ENCODE assay signal across 14 cellular contexts in genomic region chr12:57733928-57734327, GRCh38. TPM values are rescaled to one million over a fixed set of nuclear protein-coding genes. Genes with fewer than 3 reads are reported as not detected.
DNase-seq lines count a peak whose midpoint lies in the region; ATAC-seq, FAIRE-seq and TF ChIP-seq lines count a peak whose summit lies in the region.
"Had no signal": no experiment of that assay in that cellular context is flagged by ENCODE, and none has a peak within 500 bp of the region (broad histone marks: within the 10 kb centered on the region; RNA-seq: fewer than 3 reads in every experiment).

No MANE protein-coding gene starts in this region.

- POLR2A ChIA-PET in CD8-positive, alpha-beta memory T cell (lab: Charles Lee) = no interaction called here
- POLR2A ChIA-PET in endothelial cell of umbilical vein (lab: Charles Lee) = interaction anchor here (0.6 kb wide), 1 partner anchor 488 kb away, joined by 4 read pairs; no protein-coding TSS in a partner anchor
- POLR2A ChIA-PET in WTC11 (lab: Charles Lee) = no interaction called here

- no peaks in the 10 kb centered on the region for H3K79me2 ChIP-seq in endothelial cell of umbilical vein (ENCODE audit: control insufficient read depth, insufficient read depth, low read length)

- FAIRE-seq in endothelial cell of umbilical vein (lab: Jason Lieb, UNC) = no peak
- FAIRE-seq: A549, GM12891 had no signal

- no peaks in the 10 kb centered on the region for H3K27me3 Mint-ChIP-seq in CD4-positive, CD25-positive, alpha-beta regulatory T cell
- peaks cover 0 to 2% of the 10 kb centered on the region in 2 donors for H3K27me3 Mint-ChIP-seq in CD8-positive, alpha-beta memory T cell
- H3K27me3 Mint-ChIP-seq in WTC11 (ENCODE audit: low read depth) = peaks cover 95% of the 10 kb centered on the region

- no peak overlapping the region for H3K9ac ChIP-seq in endothelial cell of umbilical vein (replicated peaks; ENCODE audit: extremely low read depth, insufficient read depth, low read length)

- no peaks in the 10 kb centered on the region for H3K9me1 ChIP-seq in endothelial cell of umbilical vein (replicated peaks; ENCODE audit: control insufficient read depth, extremely low read depth, insufficient read depth, low read length)

- H3K9me3 Mint-ChIP-seq in CD4-positive, CD25-positive, alpha-beta regulatory T cell = no peaks in the 10 kb centered on the region
- no peaks in the 10 kb centered on the region for H3K9me3 Mint-ChIP-seq in CD8-positive, alpha-beta memory T cell
- no peaks in the 10 kb centered on the region for H3K9me3 Mint-ChIP-seq in WTC11
- H3K9me3 Mint-ChIP-seq: H9 had no signal

- no peaks in the 10 kb centered on the region for H3K9me3 ChIP-seq in CD4-positive, CD25-positive, alpha-beta regulatory T cell (ENCODE audit: control insufficient read depth in 2 of 2, low read length in 2 of 2)
- no peaks in the 10 kb centered on the region for H3K9me3 ChIP-seq in CD8-positive, alpha-beta memory T cell (ENCODE audit: low read length)
- H3K9me3 ChIP-seq in endothelial cell of umbilical vein (replicated peaks; ENCODE audit: control insufficient read depth, insufficient read depth, low read length) (no peaks in the 10 kb centered on the region), neutrophil (no peaks in the 10 kb centered on the region)
- H3K9me3 ChIP-seq: A549 had no signal

- H3K4me1 ChIP-seq in CD4-positive, CD25-positive, alpha-beta regulatory T cell (ENCODE audit: control insufficient read depth, insufficient read depth, low read length, poor library complexity, severe bottlenecking) = peaks cover 5% of the 10 kb centered on the region
- peaks cover 3% of the 10 kb centered on the region for H3K4me1 ChIP-seq in CD8-positive, alpha-beta memory T cell (ENCODE audit: insufficient read depth, low read length)
- no peaks in the 10 kb centered on the region for H3K4me1 ChIP-seq in endothelial cell of umbilical vein (ENCODE audit: control insufficient read depth, extremely low read depth, insufficient read depth, low read length)
- peaks cover under 1 to 1% of the 10 kb centered on the region in 2 experiments for H3K4me1 ChIP-seq in neutrophil (ENCODE audit: control insufficient read depth in 1 of 2, insufficient read depth in 1 of 2, low read depth in 1 of 2, low read length in 1 of 2)

- dilution Hi-C loops in endothelial cell of umbilical vein (cut with MboI; ENCODE audit: extremely low pct_ligation_motif_present, low sequenced_read_pairs) = no loop called here

- H4K20me1 ChIP-seq in endothelial cell of umbilical vein (replicated peaks; ENCODE audit: control insufficient read depth, extremely low read depth, insufficient read depth, low read length) = no peaks in the 10 kb centered on the region

- H3K36me3 Mint-ChIP-seq in CD4-positive, CD25-positive, alpha-beta regulatory T cell = peaks cover 49% of the 10 kb centered on the region
- H3K36me3 Mint-ChIP-seq in CD8-positive, alpha-beta memory T cell = peaks cover 7 to 78% (median 12%) of the 10 kb centered on the region in 3 donors
- no peaks in the 10 kb centered on the region for H3K36me3 Mint-ChIP-seq in WTC11

- intact Hi-C loops in endothelial cell of umbilical vein (cut with micrococcal nuclease) = no loop called here

- H3K4me1 Mint-ChIP-seq in CD4-positive, CD25-positive, alpha-beta regulatory T cell = peaks cover 0 to 19% (median 12%) of the 10 kb centered on the region in 4 donors
- peaks cover 17 to 25% (median 17%) of the 10 kb centered on the region in 3 donors for H3K4me1 Mint-ChIP-seq in CD8-positive, alpha-beta memory T cell
- H3K4me1 Mint-ChIP-seq in WTC11 = peaks cover 19% of the 10 kb centered on the region

- no peak for DNase-seq in CD4-positive, CD25-positive, alpha-beta regulatory T cell
- DNase-seq in CD8-positive, alpha-beta memory T cell = peak in 1 of 5 donors; percentile 37
- DNase-seq in endothelial cell of umbilical vein (ENCODE audit: low read depth, low spot score) = no peak
- no peak for DNase-seq in NCI-H2196 (lab: John Stamatoyannopoulos, UW; ENCODE audit: unreplicated experiment)
- no peak for DNase-seq in WTC11 (ENCODE audit: low spot score)
- DNase-seq in mesenteric fat pad (ENCODE audit: low spot score) = no peak
- DNase-seq: Calu3, DMS 273 treated with DMSO at 0.1 percent for 48 hours, GOT3, H9 had no signal

- BruUV-seq in endothelial cell of umbilical vein (replicated peaks; lab: Mats Ljungman, UMichigan) = no TSS peak

- no peak overlapping the region for H3K4me3 ChIP-seq in CD4-positive, CD25-positive, alpha-beta regulatory T cell (ENCODE audit: low read depth, low read length)
- no peak overlapping the region for H3K4me3 ChIP-seq in CD8-positive, alpha-beta memory T cell (ENCODE audit: low read length)
- H3K4me3 ChIP-seq in endothelial cell of umbilical vein (replicated peaks in 1 of 3; ENCODE audit: insufficient read depth in 1 of 3, low read depth in 1 of 3, low read length in 3 of 3) (no peak overlapping the region), neutrophil (ENCODE audit: low read depth in 1 of 2, low read length in 1 of 2) (no peak overlapping the region)
- H3K4me3 ChIP-seq: A549 had no signal

- ATAC-seq in CD4-positive, CD25-positive, alpha-beta regulatory T cell (ENCODE audit: low read depth in 2 of 2) = no peak
- ATAC-seq in WTC11 = no peak
- ATAC-seq: A549 had no signal

- TF ChIP-seq CTCF in endothelial cell of umbilical vein (IDR thresholded peaks at IDR 0.05; ENCODE audit: extremely low read depth in 1 of 2, insufficient read depth in 1 of 2, low read depth in 1 of 2, low read length in 2 of 2) (no peak), neutrophil (IDR thresholded peaks at IDR 0.05) (no peak), WTC11 (IDR thresholded peaks at IDR 0.05) (no peak)

- H2AFZ ChIP-seq in endothelial cell of umbilical vein (ENCODE audit: low read depth, low read length) = no peak overlapping the region

- TF ChIP-seq POLR2A in endothelial cell of umbilical vein (IDR thresholded peaks at IDR 0.05; ENCODE audit: low read depth, low read length) = no peak

- peak overlapping the region in 1 of 3 donors; percentile 76 for H3K27ac Mint-ChIP-seq in CD4-positive, CD25-positive, alpha-beta regulatory T cell
- peak overlapping the region in 7 of 8 donors; percentile 26 to 93 (median 66) for H3K27ac Mint-ChIP-seq in CD8-positive, alpha-beta memory T cell
- H3K27ac Mint-ChIP-seq in WTC11 = no peak overlapping the region
- H3K27ac Mint-ChIP-seq: H9 had no signal

- CTCF ChIA-PET in CD8-positive, alpha-beta memory T cell (lab: Charles Lee) = no interaction called here
- CTCF ChIA-PET in endothelial cell of umbilical vein (lab: Charles Lee) (interaction anchor here (2.3 to 6.1 kb wide), 2 partner anchors 8 to 23 kb away, joined by 8 to 48 read pairs; no protein-coding TSS in a partner anchor), WTC11 (lab: Charles Lee) (interaction anchor here (1.7 to 6.6 kb wide), 2 partner anchors 9 to 23 kb away, joined by 5 to 146 read pairs; no protein-coding TSS in a partner anchor)

- H3K36me3 ChIP-seq in CD4-positive, CD25-positive, alpha-beta regulatory T cell (ENCODE audit: control insufficient read depth, insufficient read depth, low read length) = peaks cover 72% of the 10 kb centered on the region
- peaks cover 60% of the 10 kb centered on the region for H3K36me3 ChIP-seq in CD8-positive, alpha-beta memory T cell (ENCODE audit: insufficient read depth, low read length)
- H3K36me3 ChIP-seq in endothelial cell of umbilical vein (ENCODE audit: control insufficient read depth in 2 of 2, extremely low read depth in 1 of 2, insufficient read depth in 2 of 2, low read length in 2 of 2) (no peaks in the 10 kb centered on the region), neutrophil (peaks cover 98% of the 10 kb centered on the region)

- H3K4me2 ChIP-seq in endothelial cell of umbilical vein (ENCODE audit: insufficient read depth, low read length) = no peak overlapping the region
- H3K4me2 ChIP-seq: A549 had no signal

- peak overlapping the region; percentile 37 for H3K27ac ChIP-seq in CD4-positive, CD25-positive, alpha-beta regulatory T cell (ENCODE audit: insufficient read depth, low read length, poor library complexity, severe bottlenecking)
- no peak overlapping the region for H3K27ac ChIP-seq in CD8-positive, alpha-beta memory T cell (ENCODE audit: low read depth, low read length)
- H3K27ac ChIP-seq in endothelial cell of umbilical vein (ENCODE audit: insufficient read depth, low read depth, low read length) = no peak overlapping the region
- peak overlapping the region; percentile 39 for H3K27ac ChIP-seq in neutrophil
- H3K27ac ChIP-seq: A549 had no signal

- no peak overlapping the region for H3K4me3 Mint-ChIP-seq in CD4-positive, CD25-positive, alpha-beta regulatory T cell
- no peak overlapping the region for H3K4me3 Mint-ChIP-seq in CD8-positive, alpha-beta memory T cell
- no peak overlapping the region for H3K4me3 Mint-ChIP-seq in WTC11
- H3K4me3 Mint-ChIP-seq: CD14-positive monocyte had no signal

- no peaks in the 10 kb centered on the region for H3K27me3 ChIP-seq in CD4-positive, CD25-positive, alpha-beta regulatory T cell (ENCODE audit: control insufficient read depth, insufficient read depth, low read length)
- H3K27me3 ChIP-seq in CD8-positive, alpha-beta memory T cell (ENCODE audit: insufficient read depth, low read length, poor library complexity, severe bottlenecking) = no peaks in the 10 kb centered on the region
- H3K27me3 ChIP-seq in endothelial cell of umbilical vein (ENCODE audit: control insufficient read depth in 2 of 2, insufficient read depth in 2 of 2, low read length in 2 of 2) = peaks cover 62 to 65% of the 10 kb centered on the region in 2 experiments
- no peaks in the 10 kb centered on the region for H3K27me3 ChIP-seq in neutrophil

RNA-seq across cellular contexts. Expression of gene AGAP2, which starts 4.6 kb away (rescaled TPM):
- 60.3 TPM for total RNA-seq in CD4-positive, CD25-positive, alpha-beta regulatory T cell
- polyA plus RNA-seq in CD4-positive, CD25-positive, alpha-beta regulatory T cell = 1 to 10 TPM; 4.4 to 7.7 (median 5.6) TPM
- 10 to 100 TPM; 29.9 to 31.7 TPM for total RNA-seq in CD8-positive, alpha-beta memory T cell
- polyA plus RNA-seq in CD8-positive, alpha-beta memory T cell = 6.4 TPM
- total RNA-seq in endothelial cell of umbilical vein (0.05 and 0.24 TPM in 2 replicates), WTC11 (2021) (2.0 to 2.7 TPM (median 2.3 TPM) in 3 replicates), mesenteric fat pad (2.1 TPM)
- polyA plus RNA-seq in endothelial cell of umbilical vein = 0.04 and 0.05 TPM in 2 replicates
- polyA plus RNA-seq in endothelial cell of umbilical vein (2011; cell fraction: cytosol; rRNA removed) = 0.04 and 0.08 TPM in 2 replicates
- polyA plus RNA-seq in endothelial cell of umbilical vein (2011; cell fraction: nucleus; rRNA removed) = 0.05 and 0.10 TPM in 2 replicates
- polyA plus RNA-seq in endothelial cell of umbilical vein (2012) = 0.14 and 0.20 TPM in 2 replicates
- 0.04 TPM in 1 of 2 replicates, not detected in the other for polyA minus RNA-seq in endothelial cell of umbilical vein
- polyA minus RNA-seq in endothelial cell of umbilical vein (2011; cell fraction: cytosol; rRNA and poly(A)+ RNA removed) = not detected
- polyA minus RNA-seq in endothelial cell of umbilical vein (2011; cell fraction: nucleus; rRNA and poly(A)+ RNA removed) = 0.14 and 0.63 TPM in 2 replicates

RNA-seq across cellular contexts. Expression of gene TSPAN31, which starts 10.9 kb away (rescaled TPM):
- 8.7 TPM for total RNA-seq in CD4-positive, CD25-positive, alpha-beta regulatory T cell
- 10 to 100 TPM; 38.4 to 48.9 (median 39.6) TPM for polyA plus RNA-seq in CD4-positive, CD25-positive, alpha-beta regulatory T cell
- total RNA-seq in CD8-positive, alpha-beta memory T cell = 10 to 100 TPM; 12.0 to 13.0 TPM
- polyA plus RNA-seq in CD8-positive, alpha-beta memory T cell = 46.9 TPM
- total RNA-seq in endothelial cell of umbilical vein (14.6 and 15.0 TPM in 2 replicates), WTC11 (2021) (9.9 to 18.6 TPM (median 18.4 TPM) in 3 replicates), mesenteric fat pad (35.0 TPM)
- 33.3 and 43.9 TPM in 2 replicates for polyA plus RNA-seq in endothelial cell of umbilical vein
- 19.8 and 19.9 TPM in 2 replicates for polyA plus RNA-seq in endothelial cell of umbilical vein (2011; cell fraction: cytosol; rRNA removed)
- 15.5 and 16.4 TPM in 2 replicates for polyA plus RNA-seq in endothelial cell of umbilical vein (2011; cell fraction: nucleus; rRNA removed)
- 25.7 and 27.8 TPM in 2 replicates for polyA plus RNA-seq in endothelial cell of umbilical vein (2012)
- 47.8 and 57.1 TPM in 2 replicates for polyA minus RNA-seq in endothelial cell of umbilical vein
- polyA minus RNA-seq in endothelial cell of umbilical vein (2011; cell fraction: cytosol; rRNA and poly(A)+ RNA removed) = 5.5 TPM
- 4.4 and 12.2 TPM in 2 replicates for polyA minus RNA-seq in endothelial cell of umbilical vein (2011; cell fraction: nucleus; rRNA and poly(A)+ RNA removed)

RNA-seq across cellular contexts. Expression of gene CDK4, which starts 18.2 kb away (rescaled TPM):
- total RNA-seq in CD4-positive, CD25-positive, alpha-beta regulatory T cell = 17.5 TPM
- 10 to 100 TPM; 62.2 to 90.3 (median 69.7) TPM for polyA plus RNA-seq in CD4-positive, CD25-positive, alpha-beta regulatory T cell
- total RNA-seq in CD8-positive, alpha-beta memory T cell = 100 to 1,000 TPM; 268 to 304 TPM
- polyA plus RNA-seq in CD8-positive, alpha-beta memory T cell = 76.0 TPM
- total RNA-seq in endothelial cell of umbilical vein (156 and 171 TPM in 2 replicates), WTC11 (2021) (125 to 152 TPM (median 145 TPM) in 3 replicates), mesenteric fat pad (87.0 TPM)
- polyA plus RNA-seq in endothelial cell of umbilical vein = 300 and 332 TPM in 2 replicates
- 337 and 366 TPM in 2 replicates for polyA plus RNA-seq in endothelial cell of umbilical vein (2011; cell fraction: cytosol; rRNA removed)
- 173 and 189 TPM in 2 replicates for polyA plus RNA-seq in endothelial cell of umbilical vein (2011; cell fraction: nucleus; rRNA removed)
- polyA plus RNA-seq in endothelial cell of umbilical vein (2012) = 197 and 206 TPM in 2 replicates
- 184 and 194 TPM in 2 replicates for polyA minus RNA-seq in endothelial cell of umbilical vein
- polyA minus RNA-seq in endothelial cell of umbilical vein (2011; cell fraction: cytosol; rRNA and poly(A)+ RNA removed) = 130 TPM
- polyA minus RNA-seq in endothelial cell of umbilical vein (2011; cell fraction: nucleus; rRNA and poly(A)+ RNA removed) = 54.8 and 62.4 TPM in 2 replicates

RNA-seq across cellular contexts. Expression of gene MARCHF9, which starts 21.0 kb away (rescaled TPM):
- 35.4 TPM for total RNA-seq in CD4-positive, CD25-positive, alpha-beta regulatory T cell
- 1 to 10 TPM; 2.2 to 4.5 (median 3.8) TPM for polyA plus RNA-seq in CD4-positive, CD25-positive, alpha-beta regulatory T cell
- total RNA-seq in CD8-positive, alpha-beta memory T cell = 10 to 100 TPM; 26.3 to 27.2 TPM
- 5.7 TPM for polyA plus RNA-seq in CD8-positive, alpha-beta memory T cell
- total RNA-seq in endothelial cell of umbilical vein (3.0 and 4.6 TPM in 2 replicates), WTC11 (2021) (6.2 to 9.6 TPM (median 9.2 TPM) in 3 replicates), mesenteric fat pad (11.3 TPM)
- polyA plus RNA-seq in endothelial cell of umbilical vein = 4.8 and 5.8 TPM in 2 replicates
- polyA plus RNA-seq in endothelial cell of umbilical vein (2011; cell fraction: cytosol; rRNA removed) = 1.6 and 3.7 TPM in 2 replicates
- 4.8 and 5.4 TPM in 2 replicates for polyA plus RNA-seq in endothelial cell of umbilical vein (2011; cell fraction: nucleus; rRNA removed)
- polyA plus RNA-seq in endothelial cell of umbilical vein (2012) = 3.2 and 4.0 TPM in 2 replicates
- 2.8 and 4.2 TPM in 2 replicates for polyA minus RNA-seq in endothelial cell of umbilical vein
- polyA minus RNA-seq in endothelial cell of umbilical vein (2011; cell fraction: cytosol; rRNA and poly(A)+ RNA removed) = 7.7 TPM
- 0.72 and 1.2 TPM in 2 replicates for polyA minus RNA-seq in endothelial cell of umbilical vein (2011; cell fraction: nucleus; rRNA and poly(A)+ RNA removed)

RNA-seq across cellular contexts. Expression of gene CYP27B1, which starts 33.0 kb away (rescaled TPM):
- total RNA-seq in CD4-positive, CD25-positive, alpha-beta regulatory T cell = not detected
- under 1 TPM in 2 of 4 donors, not detected in 2; 0.14 to 0.26 TPM for polyA plus RNA-seq in CD4-positive, CD25-positive, alpha-beta regulatory T cell
- total RNA-seq in CD8-positive, alpha-beta memory T cell = 1 to 10 TPM; 7.2 to 7.4 TPM
- polyA plus RNA-seq in CD8-positive, alpha-beta memory T cell = 0.52 TPM
- 2.4 and 2.7 TPM in 2 replicates for total RNA-seq in endothelial cell of umbilical vein
- polyA plus RNA-seq in endothelial cell of umbilical vein = 0.62 TPM in 2 replicates
- polyA plus RNA-seq in endothelial cell of umbilical vein (2011; cell fraction: cytosol; rRNA removed) = 0.19 and 0.61 TPM in 2 replicates
- polyA plus RNA-seq in endothelial cell of umbilical vein (2011; cell fraction: nucleus; rRNA removed) = 7.3 and 7.9 TPM in 2 replicates
- polyA plus RNA-seq in endothelial cell of umbilical vein (2012) = 0.74 and 0.86 TPM in 2 replicates
- 0.87 and 1.2 TPM in 2 replicates for polyA minus RNA-seq in endothelial cell of umbilical vein
- polyA minus RNA-seq in endothelial cell of umbilical vein (2011; cell fraction: cytosol; rRNA and poly(A)+ RNA removed) = 7.6 TPM
- 3.3 and 3.8 TPM in 2 replicates for polyA minus RNA-seq in endothelial cell of umbilical vein (2011; cell fraction: nucleus; rRNA and poly(A)+ RNA removed)
- 2.1 to 3.2 TPM (median 2.8 TPM) in 3 replicates for total RNA-seq in WTC11 (2021)
- 1.8 TPM for total RNA-seq in mesenteric fat pad
- polyA plus RNA-seq: CD14-positive monocyte had no signal

Comparison
In these comparisons a context has a peak if more than half of its experiments do, and no peak if none do; other contexts are left out.
1. H3K27ac ChIP-seq: peak in CD4-positive, CD25-positive, alpha-beta regulatory T cell (single experiment) and neutrophil (single experiment); none in CD8-positive, alpha-beta memory T cell (single experiment) and endothelial cell of umbilical vein (single experiment).